Comparison of ENCODE assay signal across 20 cellular contexts in genomic region chr3:143361589-143361988, GRCh38.
A peak's percentile ranks its signal among the peaks of the same experiment; 100 is the strongest.
DNase-seq lines count a peak whose midpoint lies in the region; ATAC-seq, FAIRE-seq and TF ChIP-seq lines count a peak whose summit lies in the region.
"Had no signal": no experiment of that assay in that cellular context is flagged by ENCODE, and none has a peak within 500 bp of the region (broad histone marks: within the 10 kb centered on the region; RNA-seq: fewer than 3 reads in every experiment).

No MANE protein-coding gene starts in this region.

- no peaks in the 10 kb centered on the region for H3K4me1 ChIP-seq in GM12878 (ENCODE audit: control insufficient read depth, insufficient read depth, low read length)
- H3K4me1 ChIP-seq in mesendoderm (ENCODE audit: control insufficient read depth, low read depth, low read length), result no peaks in the 10 kb centered on the region
- H3K4me1 ChIP-seq: A549, Caco-2 had no signal

- TF ChIP-seq CTCF in GM12878 (IDR thresholded peaks at IDR 0.05 in 2 of 3, conservative IDR thresholded peaks at IDR 0.05 in 1 of 3; ENCODE audit: control insufficient read depth in 2 of 3, extremely low read depth in 1 of 3, insufficient read depth in 1 of 3, low read depth in 3 of 3, low read length in 3 of 3), result no peak

- H3K79me1 ChIP-seq in mesendoderm (ENCODE audit: low read length), result no peaks in the 10 kb centered on the region

- H3K23ac ChIP-seq in mesendoderm (ENCODE audit: low read length), result no peak overlapping the region

- no peak for TF ChIP-seq EP300 in GM12878 (IDR thresholded peaks at IDR 0.05; ENCODE audit: borderline replicate concordance in 1 of 2, control insufficient read depth in 1 of 2, low read depth in 2 of 2, low read length in 2 of 2)

- H3K9me3 Mint-ChIP-seq in T-helper 2 cell treated with Interferon-gamma antibody and Interleukin-4, amounts not matched to agents 5 μg/mL and 100 μg/mL, for 36 hours, result no peaks in the 10 kb centered on the region
- H3K9me3 Mint-ChIP-seq: CD4-positive, alpha-beta T cell; H9; IgD-negative memory B cell had no signal

- H3K4me1 Mint-ChIP-seq in T-helper 2 cell treated with Interferon-gamma antibody and Interleukin-4, amounts not matched to agents 5 μg/mL and 100 μg/mL, for 36 hours (ENCODE audit: low read depth), result peaks cover 32% of the 10 kb centered on the region

- 98% methylated on average over 2 of the region's 2 CpGs for WGBS in GM12878 (ENCODE audit: insufficient coverage, insufficient replicate concordance, low lambda C conversion rate, missing lambda C conversion rate)
- no CpG with 5 or more reads among the region's 2 CpGs for WGBS in mesendoderm (ENCODE audit: extremely low coverage, insufficient coverage, low lambda C conversion rate)

- no peak overlapping the region for H3K56ac ChIP-seq in mesendoderm (ENCODE audit: low read length)

- H3K79me2 ChIP-seq in GM12878 (ENCODE audit: control insufficient read depth, insufficient read depth, low read length) (no peaks in the 10 kb centered on the region), mesendoderm (ENCODE audit: control insufficient read depth, insufficient read depth, low read length) (no peaks in the 10 kb centered on the region)

- H3K36me3 ChIP-seq in KOPT-K1 (ENCODE audit: insufficient read depth, low read length) (no peaks in the 10 kb centered on the region), GM12878 (ENCODE audit: control insufficient read depth in 2 of 2, insufficient read depth in 2 of 2, low read length in 1 of 2) (no peaks in the 10 kb centered on the region), mesendoderm (ENCODE audit: control insufficient read depth, insufficient read depth, low read length) (no peaks in the 10 kb centered on the region)

- intact Hi-C loops in GM12878 (cut with micrococcal nuclease; ENCODE audit: unreplicated experiment), result no loop called here

- no peak overlapping the region for H3K27ac Mint-ChIP-seq in T-helper 2 cell treated with Interferon-gamma antibody and Interleukin-4, amounts not matched to agents 5 μg/mL and 100 μg/mL, for 36 hours
- H3K27ac Mint-ChIP-seq: H9, IgD-negative memory B cell had no signal

- CTCF ChIA-PET in GM12878 (lab: Yijun Ruan, JAX), result interaction anchor here (1.0 to 1.1 kb wide), 2 partner anchors 71 to 312 kb away, joined by 3 read pairs; no protein-coding TSS in a partner anchor

- H2BK120ac ChIP-seq in mesendoderm (ENCODE audit: low read depth, low read length), result no peak overlapping the region

- H3K9me3 ChIP-seq in KOPT-K1 (ENCODE audit: insufficient read depth, low read length, poor library complexity, severe bottlenecking), result peaks cover 3% of the 10 kb centered on the region
- H3K9me3 ChIP-seq in GM12878 (replicated peaks; ENCODE audit: control insufficient read depth, insufficient read depth, low read length), result no peaks in the 10 kb centered on the region
- H3K9me3 ChIP-seq: A549, Caco-2 had no signal

- FAIRE-seq in GM12878 (lab: Jason Lieb, UNC), result no peak
- FAIRE-seq: A549, D721Med, H1, HTR-8/SVneo had no signal

- H3K27me3 Mint-ChIP-seq in T-helper 2 cell treated with Interferon-gamma antibody and Interleukin-4, amounts not matched to agents 5 μg/mL and 100 μg/mL, for 36 hours (ENCODE audit: low read depth), result peaks cover 4% of the 10 kb centered on the region
- H3K27me3 Mint-ChIP-seq: CD4-positive, alpha-beta T cell; IgD-negative memory B cell had no signal

- H2BK5ac ChIP-seq in mesendoderm (ENCODE audit: low read length), result no peak overlapping the region

- H3K4me2 ChIP-seq in GM12878 (ENCODE audit: control insufficient read depth, insufficient read depth) (no peak overlapping the region), mesendoderm (ENCODE audit: low read length) (no peak overlapping the region)
- H3K4me2 ChIP-seq: A549 had no signal

- ATAC-seq in GM12878, result no peak
- ATAC-seq: A549 had no signal

- POLR2A ChIA-PET in GM12878 (lab: Charles Lee), result no interaction called here

- H3K36me3 Mint-ChIP-seq in T-helper 2 cell treated with Interferon-gamma antibody and Interleukin-4, amounts not matched to agents 5 μg/mL and 100 μg/mL, for 36 hours (ENCODE audit: low read depth), result peaks cover 5% of the 10 kb centered on the region

- no peaks in the 10 kb centered on the region for H3K27me3 ChIP-seq in GM12878 (replicated peaks in 1 of 2; ENCODE audit: control insufficient read depth in 2 of 2, insufficient read depth in 2 of 2, low read length in 1 of 2)
- H3K27me3 ChIP-seq in mesendoderm (ENCODE audit: insufficient read depth, low read length, poor library complexity), result no peaks in the 10 kb centered on the region

- no peak for TF ChIP-seq RAD21 in GM12878 (IDR thresholded peaks at IDR 0.05; ENCODE audit: insufficient read depth, low read depth, low read length)

- H2AK5ac ChIP-seq in mesendoderm (ENCODE audit: low read length), result no peak overlapping the region

- TF ChIP-seq POLR2A in GM12878 (IDR thresholded peaks at IDR 0.05; ENCODE audit: low read depth, low read length), result no peak

- no peak overlapping the region for H3K4me3 ChIP-seq in GM12878
- no peak overlapping the region for H3K4me3 ChIP-seq in mesendoderm (ENCODE audit: low read length)
- H3K4me3 ChIP-seq: A549 had no signal

- no peak overlapping the region for H4K8ac ChIP-seq in mesendoderm (ENCODE audit: low read depth, low read length)

- H2AFZ ChIP-seq in GM12878 (ENCODE audit: control insufficient read depth, low read depth, low read length), result no peak overlapping the region

- in situ Hi-C loops in GM12878 (cut with MboI), result no loop called here

- RAD21 ChIA-PET in GM12878 (lab: Charles Lee; ENCODE audit: unreplicated experiment), result interaction anchor here (1.5 kb wide), 1 partner anchor 14 kb away, joined by 3 read pairs; no protein-coding TSS in a partner anchor

- no peak overlapping the region for H3K18ac ChIP-seq in mesendoderm (ENCODE audit: low read length)

- no TSS peak for BruUV-seq in GM12878 (replicated peaks; lab: Mats Ljungman, UMichigan)

- no peak overlapping the region for H3K4ac ChIP-seq in mesendoderm (ENCODE audit: low read depth, low read length)

- SMC1A ChIA-PET in GM12878 (lab: Charles Lee; ENCODE audit: uncharacterized antibody, unreplicated experiment), result interaction anchor here (0.9 to 2.6 kb wide), 3 partner anchors 9 to 24 kb away, joined by 3 to 8 read pairs (median 3); no protein-coding TSS in a partner anchor

- no peak overlapping the region for H2BK15ac ChIP-seq in mesendoderm (replicated peaks; ENCODE audit: low read depth)

- no peak overlapping the region for H3K9ac ChIP-seq in GM12878 (ENCODE audit: control insufficient read depth, insufficient read depth, low read length)
- H3K9ac ChIP-seq in mesendoderm (ENCODE audit: low read length), result no peak overlapping the region

- peak overlapping the region; percentile 30 for H3K4me3 Mint-ChIP-seq in T-helper 2 cell treated with Interferon-gamma antibody and Interleukin-4, amounts not matched to agents 5 μg/mL and 100 μg/mL, for 36 hours
- H3K4me3 Mint-ChIP-seq: CD4-positive, alpha-beta T cell; H9; IgD-negative memory B cell had no signal

- no peak overlapping the region for H4K5ac ChIP-seq in mesendoderm (ENCODE audit: low read length)

- no peaks in the 10 kb centered on the region for H4K20me1 ChIP-seq in GM12878 (ENCODE audit: control insufficient read depth, insufficient read depth)

- no peak for DNase-seq in T-helper 2 cell treated with Interferon-gamma antibody and Interleukin-4, amounts not matched to agents 5 μg/mL and 100 μg/mL, for 36 hours (ENCODE audit: low spot score)
- DNase-seq in T-helper 2 cell (no peak), GM12878 (ENCODE audit: low read depth, low spot score) (no peak), T-helper 1 cell (no peak), NCI-H2107 (lab: John Stamatoyannopoulos, UW) (no peak), mesendoderm (no peak)
- DNase-seq: AML-193; Caco-2; CD4-positive, alpha-beta T cell; GDM1; H9; KG1 had no signal

- H3K27ac ChIP-seq in KOPT-K1 (ENCODE audit: low read depth, low read length, poor library complexity, severe bottlenecking), result peak overlapping the region; percentile 90
- H3K27ac ChIP-seq in GM12878 (ENCODE audit: control insufficient read depth, insufficient read depth), result no peak overlapping the region
- H3K27ac ChIP-seq in mesendoderm (ENCODE audit: low read depth, low read length), result no peak overlapping the region
- H3K27ac ChIP-seq: 22Rv1, A549, C4-2B had no signal

TF ChIP-seq in GM12878, 131 proteins besides CTCF, POLR2A, EP300 and RAD21:
- no peak for TF ChIP-seq SUZ12 (IDR thresholded peaks at IDR 0.05; ENCODE audit: unreplicated experiment)
- peak; percentile 24 for TF ChIP-seq JUNB (IDR thresholded peaks at IDR 0.05)
- TF ChIP-seq USF2 (IDR thresholded peaks at IDR 0.05; ENCODE audit: borderline replicate concordance, low read depth, low read length), result no peak
- no peak for TF ChIP-seq RELA (IDR thresholded peaks at IDR 0.05; ENCODE audit: borderline replicate concordance, partially characterized antibody)
- TF ChIP-seq ATF7 (IDR thresholded peaks at IDR 0.05; ENCODE audit: low read depth), result peak; percentile 55; the same call in 1 of the 2 replicates
- no peak for TF ChIP-seq TCF3 (IDR thresholded peaks at IDR 0.05; ENCODE audit: borderline replicate concordance, insufficient read depth, low read depth, low read length)
- no peak for TF ChIP-seq BCL3 (IDR thresholded peaks at IDR 0.05; ENCODE audit: borderline replicate concordance, insufficient read depth, low read depth, low read length, poor library complexity, severe bottlenecking)
